ENCODE assay signal across 23 cellular contexts in genomic region chr22:22404598-22405284, GRCh38.
DNase-seq lines count a peak whose midpoint lies in the region; ATAC-seq and TF ChIP-seq lines count a peak whose summit lies in the region.
"Had no signal": no experiment of that assay in that cellular context is flagged by ENCODE, and none has a peak within 500 bp of the region (broad histone marks: within the 10 kb centered on the region; RNA-seq: fewer than 3 reads in every experiment).

No MANE protein-coding gene starts in this region.

- H3K4me1 ChIP-seq in OCI-LY7 (ENCODE audit: insufficient read depth, low read length, poor library complexity, severe bottlenecking) (peaks cover 89% of the 10 kb centered on the region), upper lobe of right lung (no peaks in the 10 kb centered on the region)
- H3K4me1 ChIP-seq: adrenal gland, thyroid gland had no signal

- H3K27ac ChIP-seq in OCI-LY7 (ENCODE audit: low read depth, low read length, poor library complexity, severe bottlenecking): peak overlapping the region; percentile 79
- no peak overlapping the region for H3K27ac ChIP-seq in upper lobe of right lung
- H3K27ac ChIP-seq: adrenal gland, epithelial cell of prostate, hepatocyte, ovary, thyroid gland had no signal

- CTCF ChIA-PET in OCI-LY7 (lab: Charles Lee; ENCODE audit: unreplicated experiment): interaction anchor here (0.6 to 1.5 kb wide), 8 partner anchors 9 to 238 kb away, joined by 3 to 10 read pairs (median 4); no protein-coding TSS in a partner anchor

- H3K4me2 ChIP-seq in OCI-LY7 (ENCODE audit: low read length): peak overlapping the region; percentile 74
- H3K4me2 ChIP-seq: hepatocyte had no signal

- intact Hi-C loops in OCI-LY7 (cut with micrococcal nuclease; ENCODE audit: unreplicated experiment) (loop anchor here (2.0 kb wide), 2 partner anchors 48 to 202 kb away; no protein-coding TSS in a partner anchor), upper lobe of right lung (cut with DNase I) (no loop called here)

- TF ChIP-seq CTCF in OCI-LY7 (conservative IDR thresholded peaks at IDR 0.05; ENCODE audit: low read length) (no peak), upper lobe of right lung (IDR thresholded peaks at IDR 0.05) (no peak)

- H4K20me1 ChIP-seq in OCI-LY7 (ENCODE audit: insufficient read depth, low read length): no peaks in the 10 kb centered on the region

- H3K9me3 ChIP-seq in OCI-LY7 (ENCODE audit: low read length): no peaks in the 10 kb centered on the region
- H3K9me3 ChIP-seq in upper lobe of right lung: no peaks in the 10 kb centered on the region
- H3K9me3 ChIP-seq: adrenal gland, ovary, thyroid gland had no signal

- BruUV-seq in OCI-LY7 (replicated peaks; lab: Mats Ljungman, UMichigan): no TSS peak

- no peaks in the 10 kb centered on the region for H3K36me3 ChIP-seq in OCI-LY7 (ENCODE audit: insufficient read depth, low read length)
- H3K36me3 ChIP-seq in upper lobe of right lung: no peaks in the 10 kb centered on the region
- H3K36me3 ChIP-seq: adrenal gland, ovary, thyroid gland had no signal

- POLR2A ChIA-PET in OCI-LY7 (lab: Charles Lee): interaction anchor here (0.9 to 2.2 kb wide), 7 partner anchors 9 to 341 kb away, joined by 3 to 10 read pairs (median 5); no protein-coding TSS in a partner anchor

- H3K4me3 ChIP-seq in OCI-LY7 (ENCODE audit: low read depth, low read length, poor library complexity, severe bottlenecking) (peak overlapping the region; percentile 31), upper lobe of right lung (no peak overlapping the region)
- H3K4me3 ChIP-seq: adrenal gland, hepatocyte, ovary, thyroid gland had no signal

- H3K9me2 ChIP-seq in OCI-LY7 (ENCODE audit: insufficient read depth, low read length): no peaks in the 10 kb centered on the region

- H3K27me3 ChIP-seq in upper lobe of right lung: peaks cover 12% of the 10 kb centered on the region
- H3K27me3 ChIP-seq: adrenal gland, ovary, thyroid gland had no signal

- H2AFZ ChIP-seq in OCI-LY7 (ENCODE audit: low read length): peak overlapping the region; percentile 44; the same call in 1 of the 2 replicates
- H2AFZ ChIP-seq: hepatocyte had no signal

- DNase-seq in OCI-LY7 (ENCODE audit: low spot score) (peak; percentile 92), germinal center (ENCODE audit: low spot score) (peak; percentile 64), upper lobe of right lung (no peak), SK-N-DZ (ENCODE audit: low spot score) (no peak), NCI-H146 (lab: John Stamatoyannopoulos, UW) (no peak)
- DNase-seq: activated CD4-positive, alpha-beta T cell treated with anti-CD3 and anti-CD28 coated beads for 1 hour; activated naive CD4-positive, alpha-beta T cell treated with Interleukin-2 at 50 U/mL for 16 hours; activated T-cell treated with anti-CD3 and anti-CD28 coated beads, Interleukin-2, amount 50 U/mL, for 48 hours; adrenal gland; CD8-positive, alpha-beta memory T cell; HCEC 1CT; natural killer cell; NCI-H187; NCI-H69; ovary; right cardiac atrium; SIG-M5; stimulated activated CD4-positive, alpha-beta T cell treated with anti-CD3 and anti-CD28 coated beads, Interleukin-12 subunit alpha, Interleukin-12 subunit beta, amount 100 ng/mL, for 4 hours; thyroid gland had no signal

- peak; percentile 46 for ATAC-seq in GM18858 (IDR thresholded peaks at IDR 0.05; ENCODE audit: unreplicated experiment)
- peak; percentile 19 for ATAC-seq in upper lobe of right lung
- ATAC-seq in GM19328 (IDR thresholded peaks at IDR 0.05; ENCODE audit: unreplicated experiment): no peak

- H3K79me2 ChIP-seq in OCI-LY7 (ENCODE audit: insufficient read depth, low read depth, low read length): no peaks in the 10 kb centered on the region
- H3K79me2 ChIP-seq: hepatocyte had no signal

Comparison
In these comparisons a context has a peak if more than half of its experiments do, and no peak if none do; other contexts are left out.
1. DNase-seq: peak in OCI-LY7 (single experiment) and germinal center (single experiment); none in upper lobe of right lung (single experiment), SK-N-DZ (single experiment) and NCI-H146 (single experiment).